8 cellular contexts compared by ENCODE assay signal in genomic region chr2:240567872-240568677, GRCh38. TPM values are rescaled to one million over a fixed set of nuclear protein-coding genes. Genes with fewer than 3 reads are reported as not detected.
DNase-seq lines count a peak whose midpoint lies in the region; ATAC-seq and TF ChIP-seq lines count a peak whose summit lies in the region.

A gene with protein sequence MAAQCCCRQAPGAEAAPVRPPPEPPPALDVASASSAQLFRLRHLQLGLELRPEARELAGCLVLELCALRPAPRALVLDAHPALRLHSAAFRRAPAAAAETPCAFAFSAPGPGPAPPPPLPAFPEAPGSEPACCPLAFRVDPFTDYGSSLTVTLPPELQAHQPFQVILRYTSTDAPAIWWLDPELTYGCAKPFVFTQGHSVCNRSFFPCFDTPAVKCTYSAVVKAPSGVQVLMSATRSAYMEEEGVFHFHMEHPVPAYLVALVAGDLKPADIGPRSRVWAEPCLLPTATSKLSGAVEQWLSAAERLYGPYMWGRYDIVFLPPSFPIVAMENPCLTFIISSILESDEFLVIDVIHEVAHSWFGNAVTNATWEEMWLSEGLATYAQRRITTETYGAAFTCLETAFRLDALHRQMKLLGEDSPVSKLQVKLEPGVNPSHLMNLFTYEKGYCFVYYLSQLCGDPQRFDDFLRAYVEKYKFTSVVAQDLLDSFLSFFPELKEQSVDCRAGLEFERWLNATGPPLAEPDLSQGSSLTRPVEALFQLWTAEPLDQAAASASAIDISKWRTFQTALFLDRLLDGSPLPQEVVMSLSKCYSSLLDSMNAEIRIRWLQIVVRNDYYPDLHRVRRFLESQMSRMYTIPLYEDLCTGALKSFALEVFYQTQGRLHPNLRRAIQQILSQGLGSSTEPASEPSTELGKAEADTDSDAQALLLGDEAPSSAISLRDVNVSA (plus strand): TSS chr2:240568484. CDS start chr2:240568587, 103 bp downstream.

- peak within 1 kb of the TSS; percentile 71 for H3K14ac ChIP-seq in neuronal stem cell (ENCODE audit: low read length)

- POLR2A ChIA-PET in PC-9 (lab: Charles Lee; ENCODE audit: unreplicated experiment): no interaction called here

- intact Hi-C loops in PC-9 (cut with micrococcal nuclease; ENCODE audit: unreplicated experiment): loop anchor here (5.0 to 10.0 kb wide), 7 partner anchors 56 to 503 kb away; partner anchors contain the start of gene GPC1

- H3K4me1 Mint-ChIP-seq in activated naive CD4-positive, alpha-beta T cell treated with anti-CD3 and anti-CD28 coated beads, Interleukin-2, amount 10 ng/mL, durations not matched to agents 7 days and 5 days: peaks cover 63% of the 10 kb centered on the region

- H3K27ac ChIP-seq in PC-9 (peak within 1 kb of the TSS; percentile 20), neuronal stem cell (replicated peaks; ENCODE audit: low read length) (no peak within 1 kb of the TSS)

- H3K79me1 ChIP-seq in neuronal stem cell (ENCODE audit: low read depth, low read length): peaks cover 2% of the 10 kb centered on the region

- peak; percentile 53 for DNase-seq in NK-92 treated with Interleukin-12 subunit alpha and Interleukin-12 subunit beta, amount 100 ng/mL, for 24 hours (lab: John Stamatoyannopoulos, UW)
- DNase-seq in NK-92 (lab: John Stamatoyannopoulos, UW; ENCODE audit: unreplicated experiment): no peak
- peak; percentile 53 to 62 for DNase-seq in PC-9
- peak; percentile 64 for DNase-seq in activated naive CD4-positive, alpha-beta T cell treated with anti-CD3 and anti-CD28 coated beads, Interleukin-2, amount 10 ng/mL, durations not matched to agents 7 days and 5 days
- no peak for DNase-seq in glomerular endothelial cell (ENCODE audit: extremely low read depth, low read depth, low spot score)
- DNase-seq in neuronal stem cell (ENCODE audit: low spot score): no peak

- peaks cover 37% of the 10 kb centered on the region for H4K20me1 ChIP-seq in PC-9 (ENCODE audit: insufficient read depth)

- no peaks in the 10 kb centered on the region for H3K9me2 ChIP-seq in PC-9 (ENCODE audit: insufficient read depth)

- H3K36me3 ChIP-seq in PC-9 (ENCODE audit: low read depth) (0 out of 2 replicates have a peak, but pooled peaks cover 6% of the 10 kb centered on the region), neuronal stem cell (replicated peaks in 1 of 2; ENCODE audit: control insufficient read depth in 2 of 2, insufficient read depth in 2 of 2, low read length in 2 of 2) (peaks cover 0 to 4% of the 10 kb centered on the region in 2 donors)

- peaks cover 43% of the 10 kb centered on the region for H3K36me3 Mint-ChIP-seq in activated naive CD4-positive, alpha-beta T cell treated with anti-CD3 and anti-CD28 coated beads, Interleukin-2, amount 10 ng/mL, durations not matched to agents 7 days and 5 days

- no CpG with 5 or more reads among the region's 106 CpGs for WGBS in neuronal stem cell (ENCODE audit: extremely low coverage in 2 of 2, insufficient read length in 2 of 2, insufficient replicate concordance in 1 of 2), 2 donors

- BruUV-seq in PC-9 (replicated peaks; lab: Mats Ljungman, UMichigan): no TSS peak

- CTCF ChIA-PET in PC-9 (lab: Charles Lee): no interaction called here
- CTCF ChIA-PET in activated naive CD4-positive, alpha-beta T cell treated with anti-CD3 and anti-CD28 coated beads, Interleukin-2, amount 10 ng/mL, durations not matched to agents 7 days and 5 days (lab: Charles Lee): interaction anchor here (0.9 to 7.9 kb wide), 4 partner anchors 12 to 54 kb away, joined by 3 to 100 read pairs (median 10); partner anchors contain the start of gene CAPN10

- peak within 1 kb of the TSS; percentile 98 for H2AK5ac ChIP-seq in neuronal stem cell (ENCODE audit: low read depth, low read length)

- H3K27me3 ChIP-seq in PC-9 (ENCODE audit: insufficient read depth, low read depth) (no peaks in the 10 kb centered on the region), neuronal stem cell (ENCODE audit: control insufficient read depth in 3 of 3, insufficient read depth in 3 of 3, low read depth in 1 of 3, low read length in 3 of 3) (peaks cover 0 to 32% (median 16%) of the 10 kb centered on the region in 3 experiments)

- peak within 1 kb of the TSS; percentile 93 for H3K23ac ChIP-seq in neuronal stem cell (ENCODE audit: low read depth, low read length, poor library complexity)

- H4K91ac ChIP-seq in neuronal stem cell (ENCODE audit: low read depth, low read length, poor library complexity): peak within 1 kb of the TSS; percentile 5

- H3K4ac ChIP-seq in neuronal stem cell (ENCODE audit: low read length): peak within 1 kb of the TSS; percentile 53

- peak; percentile 23 for ATAC-seq in HG03097 (IDR thresholded peaks at IDR 0.05; ENCODE audit: low FRiP score, unreplicated experiment)
- ATAC-seq in HG03469 (IDR thresholded peaks at IDR 0.05; ENCODE audit: unreplicated experiment): no peak

- H2BK5ac ChIP-seq in neuronal stem cell (ENCODE audit: low read length): peak within 1 kb of the TSS; percentile 39

- peak within 1 kb of the TSS; percentile 77 for H2AFZ ChIP-seq in PC-9
- H2AFZ ChIP-seq in neuronal stem cell (ENCODE audit: low read length): peak within 1 kb of the TSS; percentile 97

- H3K9ac ChIP-seq in neuronal stem cell (ENCODE audit: low read depth, low read length, poor library complexity): peak within 1 kb of the TSS; percentile 92

- H2BK120ac ChIP-seq in neuronal stem cell (ENCODE audit: low read depth, low read length): peak within 1 kb of the TSS; percentile 74

- H3K9me3 Mint-ChIP-seq in activated naive CD4-positive, alpha-beta T cell treated with anti-CD3 and anti-CD28 coated beads, Interleukin-2, amount 10 ng/mL, durations not matched to agents 7 days and 5 days: no peaks in the 10 kb centered on the region

- H3K27me3 Mint-ChIP-seq in activated naive CD4-positive, alpha-beta T cell treated with anti-CD3 and anti-CD28 coated beads, Interleukin-2, amount 10 ng/mL, durations not matched to agents 7 days and 5 days: no peaks in the 10 kb centered on the region

- H3K4me3 ChIP-seq in PC-9 (peak within 1 kb of the TSS; percentile 81), neuronal stem cell (ENCODE audit: low read length in 2 of 2) (peak within 1 kb of the TSS; percentile 57 to 90)

- H3K79me2 ChIP-seq in PC-9 (ENCODE audit: low read depth): peaks cover 58% of the 10 kb centered on the region

- H2BK12ac ChIP-seq in neuronal stem cell (ENCODE audit: low read length): peak within 1 kb of the TSS; percentile 94

- H3K4me1 ChIP-seq in PC-9 (replicated peaks; ENCODE audit: insufficient read depth) (peaks cover 57% of the 10 kb centered on the region), neuronal stem cell (ENCODE audit: control insufficient read depth in 2 of 2, insufficient read depth in 1 of 2, low read depth in 1 of 2, low read length in 2 of 2) (peaks cover 25% of the 10 kb centered on the region in 2 donors)

- peak within 1 kb of the TSS; percentile 95 for H3K27ac Mint-ChIP-seq in activated naive CD4-positive, alpha-beta T cell treated with anti-CD3 and anti-CD28 coated beads, Interleukin-2, amount 10 ng/mL, durations not matched to agents 7 days and 5 days

- H4K8ac ChIP-seq in neuronal stem cell (ENCODE audit: low read depth, low read length): peak within 1 kb of the TSS; percentile 43

- peak within 1 kb of the TSS; percentile 97 for H2BK15ac ChIP-seq in neuronal stem cell (ENCODE audit: low read length)

- peak within 1 kb of the TSS; percentile 99 for H3K4me2 ChIP-seq in PC-9
- peak within 1 kb of the TSS; percentile 94 for H3K4me2 ChIP-seq in neuronal stem cell (ENCODE audit: insufficient read depth, low read length, poor library complexity, severe bottlenecking)

- peaks cover 26% of the 10 kb centered on the region for H3F3A ChIP-seq in PC-9 (ENCODE audit: insufficient read depth, low read depth)

- peak within 1 kb of the TSS; percentile 91 for H3K18ac ChIP-seq in neuronal stem cell (ENCODE audit: low read length)

- no peaks in the 10 kb centered on the region for H3K9me3 ChIP-seq in PC-9 (ENCODE audit: insufficient read depth, low read depth)
- H3K9me3 ChIP-seq in neuronal stem cell (replicated peaks in 1 of 2; ENCODE audit: control insufficient read depth in 2 of 2, insufficient read depth in 1 of 2, low read depth in 1 of 2, low read length in 2 of 2): peaks cover 0 to 4% of the 10 kb centered on the region in 2 donors

- 0 out of 2 replicates have a peak, but pooled peaks have one; percentile 26 for TF ChIP-seq CTCF in PC-9 (conservative IDR thresholded peaks at IDR 0.05)

- H3K4me3 Mint-ChIP-seq in activated naive CD4-positive, alpha-beta T cell treated with anti-CD3 and anti-CD28 coated beads, Interleukin-2, amount 10 ng/mL, durations not matched to agents 7 days and 5 days: peak within 1 kb of the TSS; percentile 92

RNA-seq across cellular contexts. Expression of the gene that starts here (rescaled TPM):
- total RNA-seq in PC-9 (2021) (101 and 125 TPM in 2 replicates), glomerular endothelial cell (108 and 141 TPM in 2 replicates)
- polyA plus RNA-seq in neuronal stem cell (2013, experiment 1 of 2): 15.2 TPM
- polyA plus RNA-seq in neuronal stem cell (2013, experiment 2 of 2): 15.3 TPM

Comparison
In these comparisons a context has a peak if more than half of its experiments do, and no peak if none do; other contexts are left out.
1. DNase-seq: peak in NK-92 treated with Interleukin-12 subunit alpha and Interleukin-12 subunit beta, amount 100 ng/mL, for 24 hours (single experiment), PC-9 (2 of 2) and activated naive CD4-positive, alpha-beta T cell treated with anti-CD3 and anti-CD28 coated beads, Interleukin-2, amount 10 ng/mL, durations not matched to agents 7 days and 5 days (single experiment); none in NK-92 (single experiment), glomerular endothelial cell (single experiment) and neuronal stem cell (single experiment).